ENCODE assay signal across 6 cellular contexts in genomic region chr3:4153771-4154170, GRCh38.
"Had no signal": no experiment of that assay in that cellular context is flagged by ENCODE, and none has a peak within 500 bp of the region (broad histone marks: within the 10 kb centered on the region; RNA-seq: fewer than 3 reads in every experiment).

No MANE protein-coding gene starts in this region.

- ATAC-seq: HCT116 had no signal

- DNase-seq: GM23248, GOT3, H7, HFFc6, KBM-7 had no signal
